ENCODE assay signal across 21 cellular contexts in genomic region chr6:160921095-160921494, GRCh38.
DNase-seq lines count a peak whose midpoint lies in the region; ATAC-seq, FAIRE-seq and TF ChIP-seq lines count a peak whose summit lies in the region.
"Had no signal": no experiment of that assay in that cellular context is flagged by ENCODE, and none has a peak within 500 bp of the region (broad histone marks: within the 10 kb centered on the region; RNA-seq: fewer than 3 reads in every experiment).

No MANE protein-coding gene starts in this region.

- 55% methylated on average over 3 of the region's 3 CpGs for WGBS in HepG2 (ENCODE audit: low lambda C conversion rate)
- WGBS in right lobe of liver (ENCODE audit: insufficient coverage, low coverage, low lambda C conversion rate, missing lambda C conversion rate), result 54% methylated on average over 2 of the region's 3 CpGs
- WGBS in pancreas, 2 donors, result 91 to 95% methylated on average over 3 of the region's 3 CpGs
- 54 to 85% methylated on average over 3 of the region's 3 CpGs for WGBS in transverse colon (ENCODE audit: low coverage in 1 of 2), 2 donors

- H3K4me3 ChIP-seq in HepG2 (replicated peaks in 1 of 3; ENCODE audit: insufficient read depth in 1 of 3, low read depth in 2 of 3, low read length in 3 of 3) (no peak overlapping the region), right lobe of liver (no peak overlapping the region), HEK293 (ENCODE audit: low read depth, low read length) (no peak overlapping the region), fibroblast of the aortic adventitia (ENCODE audit: low read depth, low read length) (no peak overlapping the region), pancreas (no peak overlapping the region), transverse colon (no peak overlapping the region)
- H3K4me3 ChIP-seq: A549, BLaER1 had no signal

- ATAC-seq in HepG2 (no peak), right lobe of liver (no peak), pancreas (no peak)
- ATAC-seq: A549 had no signal

- no peak for TF ChIP-seq POLR2A in HepG2 (IDR thresholded peaks at IDR 0.05; ENCODE audit: insufficient read depth in 1 of 2, low read depth in 2 of 2, low read length in 2 of 2)
- no peak for TF ChIP-seq POLR2A in right lobe of liver (IDR thresholded peaks at IDR 0.05)
- TF ChIP-seq POLR2A in transverse colon (IDR thresholded peaks at IDR 0.05), result no peak

- TF ChIP-seq EP300 in HepG2 (IDR thresholded peaks at IDR 0.05; ENCODE audit: low read depth in 2 of 2, low read length in 2 of 2) (no peak), HepG2 (CRISPR knock-in tag; IDR thresholded peaks at IDR 0.05; ENCODE audit: borderline replicate concordance) (no peak), transverse colon (IDR thresholded peaks at IDR 0.05; ENCODE audit: low read depth) (no peak)

- H3K36me3 ChIP-seq in HepG2 (replicated peaks in 1 of 2; ENCODE audit: control insufficient read depth in 1 of 2, insufficient read depth in 2 of 2, low read length in 2 of 2) (no peaks in the 10 kb centered on the region), right lobe of liver (no peaks in the 10 kb centered on the region), HEK293 (ENCODE audit: control insufficient read depth in 2 of 2, insufficient read depth in 1 of 2, low read length in 2 of 2) (no peaks in the 10 kb centered on the region), pancreas (no peaks in the 10 kb centered on the region), transverse colon (no peaks in the 10 kb centered on the region)
- H3K36me3 ChIP-seq: BE2C, BLaER1 had no signal

- intact Hi-C loops in HepG2 (cut with micrococcal nuclease; ENCODE audit: unreplicated experiment) (no loop called here), right lobe of liver (cut with DNase I) (no loop called here), pancreas (cut with DNase I) (no loop called here), transverse colon (cut with DNase I; ENCODE audit: low total_unique reads) (loop anchor here (10.0 kb wide), 1 partner anchor 194 kb away; no protein-coding TSS in a partner anchor)

- no peaks in the 10 kb centered on the region for H4K20me1 ChIP-seq in HepG2 (ENCODE audit: insufficient read depth, low read length)
- H4K20me1 ChIP-seq: BLaER1 had no signal

- DNase-seq in HepG2 (ENCODE audit: low spot score) (no peak), right lobe of liver (no peak), fibroblast of the aortic adventitia (ENCODE audit: low read depth) (peak; percentile 66), pancreas (no peak), transverse colon (no peak)
- DNase-seq: BE2C; C1 segment of cervical spinal cord; CD4-positive, alpha-beta memory T cell; CD4-positive, CD25-positive, alpha-beta regulatory T cell; CD8-positive, alpha-beta memory T cell; COR-L47; DMS79 treated with DMSO at 0.1 percent for 48 hours; GF-D8 had no signal

- BruUV-seq in HepG2 (replicated peaks; lab: Mats Ljungman, UMichigan), result no TSS peak

- H3K27ac ChIP-seq in HepG2 (ENCODE audit: extremely low read length, insufficient read depth, low read length), result no peak overlapping the region
- H3K27ac ChIP-seq in right lobe of liver, result no peak overlapping the region
- H3K27ac ChIP-seq in HEK293 (ENCODE audit: extremely low read depth, low read depth, low read length), result no peak overlapping the region
- no peak overlapping the region for H3K27ac ChIP-seq in pancreas
- H3K27ac ChIP-seq in transverse colon, result no peak overlapping the region
- H3K27ac ChIP-seq: 22Rv1, A549, BLaER1 had no signal

- POLR2A ChIA-PET in HepG2 (lab: Yijun Ruan, JAX) (no interaction called here), HEK293 (lab: Yijun Ruan, JAX) (no interaction called here)

- FAIRE-seq in HepG2 (lab: Jason Lieb, UNC), result no peak
- FAIRE-seq in pancreas (lab: Jason Lieb, UNC), result no peak
- FAIRE-seq: A549, D721Med, G401.6, GM12891, GM19239 had no signal

- no peak overlapping the region for H3K9ac ChIP-seq in HepG2 (ENCODE audit: insufficient read depth, low read depth, low read length)
- H3K9ac ChIP-seq: BLaER1 had no signal

- in situ Hi-C loops in HepG2 (cut with HindIII; ENCODE audit: extremely low pct_ligation_motif_present, low pct_unique_long_range_greater_than_20kb) (no loop called here), transverse colon (cut with MboI; ENCODE audit: low pct_ligation_motif_present in 1 of 4, low pct_unique_long_range_greater_than_20kb in 1 of 4, low sequenced_read_pairs in 3 of 4) (no loop called here)

- H3K9me3 ChIP-seq in HepG2 (ENCODE audit: low read length) (peaks cover 7% of the 10 kb centered on the region), right lobe of liver (no peaks in the 10 kb centered on the region), HEK293 (ENCODE audit: control insufficient read depth, insufficient read depth, low read depth, low read length) (no peaks in the 10 kb centered on the region), pancreas (no peaks in the 10 kb centered on the region), transverse colon (no peaks in the 10 kb centered on the region)
- H3K9me3 ChIP-seq: A549, BE2C had no signal

- CTCF ChIA-PET in HepG2 (lab: Yijun Ruan, JAX; ENCODE audit: low intra/inter-chr PET ratio, low total read pairs) (no interaction called here), HEK293 (lab: Yijun Ruan, JAX) (interaction anchor here (1.1 to 3.3 kb wide), 3 partner anchors 10 to 453 kb away, joined by 3 to 20 read pairs (median 4); no protein-coding TSS in a partner anchor)

- no peak overlapping the region for H3K4me2 ChIP-seq in HepG2 (ENCODE audit: low read depth, low read length)
- H3K4me2 ChIP-seq: A549, BLaER1 had no signal

- TF ChIP-seq RAD21 in HepG2 (CRISPR knock-in tag; IDR thresholded peaks at IDR 0.05), result no peak

- peaks cover 38% of the 10 kb centered on the region for H3K4me1 ChIP-seq in HepG2 (ENCODE audit: insufficient read depth, low read length)
- peaks cover 0 to 17% (median 7%) of the 10 kb centered on the region in 4 donors for H3K4me1 ChIP-seq in right lobe of liver
- no peaks in the 10 kb centered on the region for H3K4me1 ChIP-seq in HEK293 (ENCODE audit: control insufficient read depth, insufficient read depth, low read length)
- peaks cover 0 to 3% (median 0%) of the 10 kb centered on the region in 3 donors for H3K4me1 ChIP-seq in pancreas
- H3K4me1 ChIP-seq in transverse colon, result no peaks in the 10 kb centered on the region
- H3K4me1 ChIP-seq: BE2C had no signal

- H3K27me3 ChIP-seq in HepG2 (ENCODE audit: control insufficient read depth in 1 of 2, insufficient read depth in 2 of 2, low read length in 2 of 2) (peaks cover 0 to 10% of the 10 kb centered on the region in 2 experiments; a peak in 2 of 5 replicates), right lobe of liver (no peaks in the 10 kb centered on the region), pancreas (no peaks in the 10 kb centered on the region), transverse colon (no peaks in the 10 kb centered on the region)
- H3K27me3 ChIP-seq: BE2C, BLaER1 had no signal

- no peak overlapping the region for H2AFZ ChIP-seq in HepG2 (ENCODE audit: low read length)

- H3K79me2 ChIP-seq in HepG2 (ENCODE audit: insufficient read depth, low read length), result no peaks in the 10 kb centered on the region

- TF ChIP-seq CTCF in HepG2 (CRISPR knock-in tag; IDR thresholded peaks at IDR 0.05) (no peak), right lobe of liver (IDR thresholded peaks at IDR 0.05) (no peak), HEK293 (tag by site-specific recombination; IDR thresholded peaks at IDR 0.05) (no peak), fibroblast of the aortic adventitia (IDR thresholded peaks at IDR 0.05; ENCODE audit: insufficient read depth, low read length) (no peak), pancreas (IDR thresholded peaks at IDR 0.05) (no peak), transverse colon (IDR thresholded peaks at IDR 0.05) (no peak)

TF ChIP-seq in HepG2, 621 proteins besides CTCF, POLR2A, EP300 and RAD21:
- TF ChIP-seq BRF2 (CRISPR knock-in tag; IDR thresholded peaks at IDR 0.05) (no peak), RBFOX2 (IDR thresholded peaks at IDR 0.05; ENCODE audit: low read depth, low read length) (no peak), RARA (CRISPR knock-in tag; IDR thresholded peaks at IDR 0.05) (no peak), ZNF678 (CRISPR knock-in tag; IDR thresholded peaks at IDR 0.05) (peak; percentile 98; the same call in 1 of the 2 replicates), SKI (IDR thresholded peaks at IDR 0.05; ENCODE audit: partially characterized antibody) (no peak)

TF ChIP-seq in HEK293, 187 proteins besides CTCF, POLR2A, EP300 and RAD21:
- TF ChIP-seq SETDB1 (IDR thresholded peaks at IDR 0.05; ENCODE audit: insufficient read length, low read length) (peak; percentile 91), IKZF3 (tag by site-specific recombination; IDR thresholded peaks at IDR 0.05) (no peak), ZNF510 (tag by site-specific recombination; IDR thresholded peaks at IDR 0.05; ENCODE audit: insufficient replicate concordance) (no peak)

Comparison
In these comparisons a context has a peak if more than half of its experiments do, and no peak if none do; other contexts are left out.
1. Of the 63 proteins assayed by ChIP-seq in both HepG2 and HEK293: peak only in HepG2: none; only in HEK293: SETDB1; in both: none; in neither: 62.